ENCODE assay signal across 8 cellular contexts in genomic region chr17:19727466-19728113, GRCh38. TPM values are rescaled to one million over a fixed set of nuclear protein-coding genes. Genes with fewer than 3 reads are reported as not detected.
A peak's percentile ranks its signal among the peaks of the same experiment; 100 is the strongest.
DNase-seq lines count a peak whose midpoint lies in the region; ATAC-seq, FAIRE-seq and TF ChIP-seq lines count a peak whose summit lies in the region.

No MANE protein-coding gene starts in this region.

- no peaks in the 10 kb centered on the region for H3K36me3 Mint-ChIP-seq in activated T-cell treated with anti-CD3 and anti-CD28 coated beads, Interleukin-2, amount 50 U/mL, for 72 hours (ENCODE audit: insufficient read depth in 2 of 2)

- DNase-seq in HCEC 1CT (peak; percentile 42), astrocyte of the cerebellum (ENCODE audit: low read depth) (peak; percentile 38), hepatic stellate cell (ENCODE audit: low spot score) (peak; percentile 37), SK-N-DZ (ENCODE audit: low spot score) (no peak), D721Med (ENCODE audit: insufficient read length, low spot score) (no peak), NCI-H2227 treated with DMSO at 0.1 percent for 48 hours (lab: John Stamatoyannopoulos, UW) (no peak)
- no peak for DNase-seq in activated T-cell treated with anti-CD3 and anti-CD28 coated beads, Interleukin-2, amount 50 U/mL, for 72 hours

- FAIRE-seq in D721Med (lab: Jason Lieb, UNC) = no peak

- H3K27ac Mint-ChIP-seq in activated T-cell treated with anti-CD3 and anti-CD28 coated beads, Interleukin-2, amount 50 U/mL, for 72 hours = no peak overlapping the region

- TF ChIP-seq CTCF in astrocyte of the cerebellum (IDR thresholded peaks at IDR 0.05; ENCODE audit: low read depth, low read length, missing control alignments) = no peak
- no peak for TF ChIP-seq CTCF in D721Med (IDR thresholded peaks at IDR 0.05; ENCODE audit: insufficient read depth, missing control alignments)

- H3K4me3 Mint-ChIP-seq in activated T-cell treated with anti-CD3 and anti-CD28 coated beads, Interleukin-2, amount 50 U/mL, for 72 hours = no peak overlapping the region

- no peaks in the 10 kb centered on the region for H3K9me3 Mint-ChIP-seq in activated T-cell treated with anti-CD3 and anti-CD28 coated beads, Interleukin-2, amount 50 U/mL, for 72 hours

- H3K27me3 Mint-ChIP-seq in activated T-cell treated with anti-CD3 and anti-CD28 coated beads, Interleukin-2, amount 50 U/mL, for 72 hours (ENCODE audit: low read depth) = no peaks in the 10 kb centered on the region

- in situ Hi-C loops in astrocyte of the cerebellum (cut with HindIII; ENCODE audit: low sequenced_read_pairs) = no loop called here

- H3K4me3 ChIP-seq in astrocyte of the cerebellum (ENCODE audit: low read depth, low read length) = no peak overlapping the region
- no peak overlapping the region for H3K4me3 ChIP-seq in skin epidermis

- peak overlapping the region; percentile 15 to 96 (median 90) for H3K27ac ChIP-seq in skin epidermis

- H3K4me1 Mint-ChIP-seq in activated T-cell treated with anti-CD3 and anti-CD28 coated beads, Interleukin-2, amount 50 U/mL, for 72 hours (ENCODE audit: low read depth) = peaks cover 10% of the 10 kb centered on the region

- ATAC-seq in activated T-cell treated with anti-CD3 and anti-CD28 coated beads, Interleukin-2, amount 50 U/mL, for 72 hours (replicated peaks in 1 of 2) = no peak

RNA-seq across cellular contexts. Expression of gene SLC47A2, which starts 11.2 kb away (rescaled TPM):
- not detected in 2 replicates for polyA plus RNA-seq in SK-N-DZ (2014; cell fraction: cytosol; rRNA removed)
- not detected in 2 replicates for polyA plus RNA-seq in SK-N-DZ (2014; cell fraction: nucleus; rRNA removed)
- not detected for total RNA-seq in activated T-cell treated with anti-CD3 and anti-CD28 coated beads, Interleukin-2, amount 50 U/mL, for 72 hours

RNA-seq across cellular contexts. Expression of gene ALDH3A1, which starts 20.5 kb away (rescaled TPM):
- not detected in 2 replicates for polyA plus RNA-seq in SK-N-DZ (2014; cell fraction: cytosol; rRNA removed)
- 0.61 TPM in 1 of 2 replicates, not detected in the other for polyA plus RNA-seq in SK-N-DZ (2014; cell fraction: nucleus; rRNA removed)
- total RNA-seq in activated T-cell treated with anti-CD3 and anti-CD28 coated beads, Interleukin-2, amount 50 U/mL, for 72 hours = under 1 TPM in 1 of 2 donors, not detected in 1; 0.34 TPM

Comparison
In these comparisons a context has a peak if more than half of its experiments do, and no peak if none do; other contexts are left out.
1. DNase-seq: peak in HCEC 1CT (single experiment), astrocyte of the cerebellum (single experiment) and hepatic stellate cell (single experiment); none in SK-N-DZ (single experiment), D721Med (single experiment), activated T-cell treated with anti-CD3 and anti-CD28 coated beads, Interleukin-2, amount 50 U/mL, for 72 hours (0 of 2) and NCI-H2227 treated with DMSO at 0.1 percent for 48 hours (single experiment).